ENCODE assay signal across 36 cellular contexts in the genomic region with DNA sequence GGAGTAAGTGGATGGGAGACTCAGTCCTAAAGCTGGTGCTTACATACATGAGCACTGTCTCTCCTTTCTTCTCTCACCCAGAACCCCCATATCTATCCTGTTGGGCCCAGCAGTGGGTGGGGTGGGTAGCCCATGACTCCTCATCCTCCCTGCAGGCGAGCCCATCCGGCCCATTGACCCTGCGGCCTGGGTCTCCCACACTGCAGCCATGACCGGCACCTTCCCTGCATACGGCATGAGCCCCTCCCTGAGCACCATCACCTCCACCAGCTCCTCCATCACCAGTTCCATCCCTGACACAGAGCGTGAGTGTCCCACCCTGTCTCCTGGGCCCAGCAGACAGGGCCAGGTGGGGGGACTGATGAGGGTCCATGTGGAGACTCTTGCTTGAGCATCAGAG.
"Had no signal": no experiment of that assay in that cellular context is flagged by ENCODE, and none has a peak within 500 bp of the region (broad histone marks: within the 10 kb centered on the region; RNA-seq: fewer than 3 reads in every experiment).

No MANE protein-coding gene starts in this region.

- H3K4me2 ChIP-seq: SK-N-SH had no signal

- H3K4me3 ChIP-seq: adrenal gland, MG63, SJSA1 had no signal

- H3K9me2 ChIP-seq: SK-N-SH had no signal

- H3K4me3 Mint-ChIP-seq: activated B cell treated with CpG ODN at 0.5 μM for 24 hours; activated CD4-positive, alpha-beta memory T cell treated with anti-CD3 and anti-CD28 coated beads for 36 hours; activated naive CD4-positive, alpha-beta T cell treated with anti-CD3 and anti-CD28 coated beads for 36 hours; activated T-cell treated with anti-CD3 and anti-CD28 coated beads, Interleukin-2, amount 50 U/mL, for 4 hours; activated T-helper 1 cell treated with anti-CD3 and anti-CD28 coated beads, Interleukin-12 subunit alpha, Interleukin-12 subunit beta, Interleukin-2, Interleukin-4 antibody, amounts not matched to agents 30 ng/mL and 10 ng/mL and 1 ng/mL, durations not matched to agents 14 hours and 24 hours and 36 hours; brain had no signal

- H3K9me3 Mint-ChIP-seq: activated B cell treated with CpG ODN at 0.5 μM for 24 hours; activated CD4-positive, alpha-beta memory T cell treated with anti-CD3 and anti-CD28 coated beads for 36 hours; activated naive CD4-positive, alpha-beta T cell treated with anti-CD3 and anti-CD28 coated beads for 36 hours; activated naive CD4-positive, alpha-beta T cell treated with anti-CD3 and anti-CD28 coated beads, Interleukin-2, amount 50 U/mL, for 72 hours; activated T-cell treated with anti-CD3 and anti-CD28 coated beads, Interleukin-2, amount 50 U/mL, for 4 hours; activated T-helper 1 cell treated with anti-CD3 and anti-CD28 coated beads, Interleukin-12 subunit alpha, Interleukin-12 subunit beta, Interleukin-2, Interleukin-4 antibody, amounts not matched to agents 30 ng/mL and 10 ng/mL and 1 ng/mL, durations not matched to agents 14 hours and 24 hours and 36 hours; brain had no signal

- H3K9ac ChIP-seq: SK-N-SH had no signal

- H3K27me3 Mint-ChIP-seq: activated B cell treated with CpG ODN at 0.5 μM for 24 hours; activated CD4-positive, alpha-beta memory T cell treated with anti-CD3 and anti-CD28 coated beads for 36 hours; brain had no signal

- DNase-seq: activated B cell treated with CpG ODN at 0.5 μM for 24 hours; activated CD4-positive, alpha-beta memory T cell treated with anti-CD3 and anti-CD28 coated beads for 36 hours; activated CD4-positive, alpha-beta T cell treated with anti-CD3 and anti-CD28 coated beads for 4 hours; activated CD4-positive, alpha-beta T cell treated with anti-CD3 and anti-CD28 coated beads, Interleukin-2, amount 50 U/mL, for 1 hour; activated CD4-positive, CD25-positive, alpha-beta regulatory T cell treated with anti-CD3 and anti-CD28 coated beads, Interleukin-2, amount 50 U/mL, for 72 hours; activated CD8-positive, alpha-beta memory T cell treated with anti-CD3 and anti-CD28 coated beads, Interleukin-2, amount 50 U/mL, for 4 hours; activated gamma-delta T cell treated with Interleukin-2 at 50 U/mL for 16 hours; activated naive CD4-positive, alpha-beta T cell treated with anti-CD3 and anti-CD28 coated beads for 36 hours; activated T-cell treated with anti-CD3 and anti-CD28 coated beads for 4 hours; activated T-cell treated with anti-CD3 and anti-CD28 coated beads, Interleukin-2, amount 50 U/mL, for 4 hours; adrenal gland; caudate nucleus; Kasumi-1; MG63; NCI-H1048; NCI-H1105 treated with DMSO at 0.1 percent for 48 hours; NCI-H1436; NCI-H1694; NCI-H1930; NCI-H2081 treated with DMSO at 0.1 percent for 48 hours; NCI-H226; NCI-H446 treated with DMSO at 0.1 percent for 48 hours; NCI-H524; NCI-H69; NCI-H82; SHP77 treated with DMSO at 0.1 percent for 48 hours; SK-N-SH; T-helper 1 cell; T-helper 2 cell; T-helper 9 cell had no signal

- H3K27ac Mint-ChIP-seq: activated B cell treated with CpG ODN at 0.5 μM for 24 hours; activated CD4-positive, alpha-beta memory T cell treated with anti-CD3 and anti-CD28 coated beads for 36 hours; activated naive CD4-positive, alpha-beta T cell treated with anti-CD3 and anti-CD28 coated beads for 36 hours; activated naive CD4-positive, alpha-beta T cell treated with anti-CD3 and anti-CD28 coated beads, Interleukin-2, amount 50 U/mL, for 72 hours; activated T-helper 1 cell treated with anti-CD3 and anti-CD28 coated beads, Interleukin-12 subunit alpha, Interleukin-12 subunit beta, Interleukin-2, Interleukin-4 antibody, amounts not matched to agents 30 ng/mL and 10 ng/mL and 1 ng/mL, durations not matched to agents 14 hours and 24 hours and 36 hours; brain had no signal

- H3K27ac ChIP-seq: adrenal gland, SJSA1, VCaP had no signal

- H3K9me3 ChIP-seq: adrenal gland, MG63, SJSA1, SK-N-SH had no signal

- H3K27me3 ChIP-seq: adrenal gland, MG63, SJSA1 had no signal

- ATAC-seq: activated naive CD4-positive, alpha-beta T cell treated with anti-CD3 and anti-CD28 coated beads, Interleukin-2, amount 50 U/mL, for 72 hours; activated T-cell treated with anti-CD3 and anti-CD28 coated beads, Interleukin-2, amount 50 U/mL, for 4 hours; Panc1 had no signal
